Comparison of ENCODE assay signal across 7 cellular contexts in the genomic region with DNA sequence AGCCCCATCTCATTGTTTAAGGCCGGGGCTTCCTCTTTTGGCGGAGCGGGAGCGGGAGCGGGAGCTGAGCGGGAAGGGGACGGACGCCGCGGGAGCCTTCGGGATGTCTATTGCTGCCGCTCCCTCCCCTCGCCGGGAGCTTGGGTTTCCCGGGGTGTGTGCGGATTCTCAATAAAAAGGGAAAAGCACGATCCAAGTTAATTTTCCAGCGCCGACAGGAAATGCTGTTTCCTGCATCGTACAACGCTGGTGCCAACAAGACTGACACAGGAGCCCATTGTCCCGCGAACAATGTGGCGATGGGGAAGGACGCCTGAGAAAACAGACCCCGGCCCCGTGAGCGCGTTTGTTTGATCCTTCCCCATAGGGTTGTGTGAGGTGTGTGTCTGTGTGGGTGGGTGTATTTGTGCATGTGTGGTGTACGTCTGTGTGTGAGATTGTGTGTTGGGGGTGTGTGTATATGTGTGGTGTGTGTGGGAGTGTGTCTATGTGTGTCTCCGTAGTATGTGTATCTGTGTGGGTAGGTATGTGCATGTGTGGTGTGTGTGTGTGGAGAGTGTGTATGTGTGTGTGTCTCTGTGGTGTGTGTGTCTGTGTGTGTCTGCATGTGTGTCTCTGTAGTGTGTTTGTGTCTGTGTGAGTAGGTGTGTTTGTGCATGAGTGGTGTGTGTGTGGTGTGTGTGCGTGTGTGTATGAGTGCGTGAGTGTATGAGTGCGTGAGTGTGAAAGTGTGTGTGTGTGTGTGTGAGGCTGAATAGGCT. TPM values are rescaled to one million over a fixed set of nuclear protein-coding genes. Genes with fewer than 3 reads are reported as not detected.
A peak's percentile ranks its signal among the peaks of the same experiment; 100 is the strongest.
DNase-seq lines count a peak whose midpoint lies in the region; TF ChIP-seq lines count a peak whose summit lies in the region.

No MANE protein-coding gene starts in this region.

- TF ChIP-seq CTCF in spleen (IDR thresholded peaks at IDR 0.05 in 8 of 11, conservative IDR thresholded peaks at IDR 0.05 in 3 of 11), result no peak

- H3K27ac ChIP-seq in iPS DF 6.9 (ENCODE audit: low read length), result no peak overlapping the region
- H3K27ac ChIP-seq in spleen, result peak overlapping the region in 5 of 8 donors; percentile 70 to 80 (median 77)

- peaks cover 27% of the 10 kb centered on the region for H3K4me1 ChIP-seq in adipocyte (ENCODE audit: control insufficient read depth, insufficient read depth, low read length)
- peaks cover 6% of the 10 kb centered on the region; the same call in 1 of the 2 replicates for H3K4me1 ChIP-seq in iPS DF 6.9 (ENCODE audit: control insufficient read depth, insufficient read depth, low read length)
- H3K4me1 ChIP-seq in spleen, result peaks cover 10 to 53% (median 42%) of the 10 kb centered on the region in 6 donors

- H3K9ac ChIP-seq in adipocyte (ENCODE audit: low read length), result peak overlapping the region; percentile 52

- H3K27me3 ChIP-seq in H7 (ENCODE audit: control insufficient read depth, insufficient read depth, low read length) (peaks cover 21% of the 10 kb centered on the region), adipocyte (replicated peaks; ENCODE audit: control insufficient read depth, insufficient read depth, low read length) (peaks cover 16% of the 10 kb centered on the region), iPS DF 6.9 (ENCODE audit: control insufficient read depth, insufficient read depth, low read length) (peaks cover 3% of the 10 kb centered on the region; the same call in 1 of the 2 replicates), spleen (replicated peaks in 1 of 7) (peaks cover 0 to 95% (median 49%) of the 10 kb centered on the region in 7 donors)

- DNase-seq in H7 (peak; percentile 89), adipocyte (ENCODE audit: low read depth) (peak; percentile 61), iPS DF 6.9 (ENCODE audit: low read depth, low spot score) (no peak), spleen (peak; percentile 82), SHP77 treated with DMSO at 0.1 percent for 48 hours (lab: John Stamatoyannopoulos, UW) (no peak), OCI-M2 (lab: John Stamatoyannopoulos, UW; ENCODE audit: unreplicated experiment) (no peak), T1000 (lab: John Stamatoyannopoulos, UW) (no peak)

- peaks cover 2% of the 10 kb centered on the region for H3K9me3 ChIP-seq in adipocyte (ENCODE audit: control insufficient read depth, low read length)
- no peaks in the 10 kb centered on the region for H3K9me3 ChIP-seq in iPS DF 6.9 (ENCODE audit: control insufficient read depth, insufficient read depth, low read length)
- H3K9me3 ChIP-seq in spleen, result peaks cover 0 to 13% (median 6%) of the 10 kb centered on the region in 8 donors

- H3K36me3 ChIP-seq in H7 (replicated peaks; ENCODE audit: control insufficient read depth, insufficient read depth, low read length), result no peaks in the 10 kb centered on the region
- no peaks in the 10 kb centered on the region for H3K36me3 ChIP-seq in adipocyte (ENCODE audit: control insufficient read depth, insufficient read depth, low read length, severe bottlenecking)
- H3K36me3 ChIP-seq in iPS DF 6.9 (ENCODE audit: control insufficient read depth, insufficient read depth, low read length), result no peaks in the 10 kb centered on the region; the same call in 1 of the 2 replicates
- no peaks in the 10 kb centered on the region for H3K36me3 ChIP-seq in spleen

- TF ChIP-seq POLR2A in spleen (IDR thresholded peaks at IDR 0.05), result no peak

- intact Hi-C loops in spleen (cut with DNase I; ENCODE audit: low total_unique reads), result no loop called here

- H3K4me3 ChIP-seq in H7 (ENCODE audit: insufficient read depth, low read depth, low read length) (peak overlapping the region; percentile 59), adipocyte (ENCODE audit: low read length) (peak overlapping the region; percentile 67), iPS DF 6.9 (ENCODE audit: low read length) (peak overlapping the region; percentile 40; the same call in 1 of the 2 replicates), spleen (peak overlapping the region in 7 of 8 donors; percentile 8 to 72 (median 46))

- whole genome bisulfite sequencing in iPS DF 6.9 (ENCODE audit: insufficient coverage, insufficient read length), result 100% methylated on average over 4 of the region's 34 CpGs
- 4% methylated on average over 31 to 34 of the region's 34 CpGs for WGBS in spleen, 5 donors

RNA-seq across cellular contexts. Expression of a gene that starts 36.4 kb away (rescaled TPM):
- 55.3 and 59.4 TPM in 2 replicates for total RNA-seq in H7 (2014; rRNA removed; shearing (Covaris generic))
- 10 to 100 TPM; 48.8 to 70.6 (median 61.1) TPM for total RNA-seq in spleen
- 1 to 10 TPM; 1.2 to 4.2 (median 3.5) TPM for polyA plus RNA-seq in spleen

Comparison
In these comparisons a context has a peak if more than half of its experiments do, and no peak if none do; other contexts are left out.
1. DNase-seq: peak in H7 (single experiment), adipocyte (single experiment) and spleen (single experiment); none in iPS DF 6.9 (single experiment), SHP77 treated with DMSO at 0.1 percent for 48 hours (single experiment), OCI-M2 (single experiment) and T1000 (single experiment).
2. Peak in every context shown above with its lines, with median percentiles within 50 percentile points of each other: H3K4me3 ChIP-seq.